Comparison of ENCODE assay signal across 1 cellular context in genomic region chr20:35284267-35284991, GRCh38.
A peak's percentile ranks its signal among the peaks of the same experiment; 100 is the strongest.
TF ChIP-seq lines count a peak whose summit lies in the region.

EIF6 (minus strand) TSS chr20:35284772; CDS start chr20:35284487, 285 bp downstream.

TF ChIP-seq in HepG2, 621 proteins besides CTCF, POLR2A, EP300 and RAD21 (continued from another document and continues in another):
- TF ChIP-seq, protein P1, sequence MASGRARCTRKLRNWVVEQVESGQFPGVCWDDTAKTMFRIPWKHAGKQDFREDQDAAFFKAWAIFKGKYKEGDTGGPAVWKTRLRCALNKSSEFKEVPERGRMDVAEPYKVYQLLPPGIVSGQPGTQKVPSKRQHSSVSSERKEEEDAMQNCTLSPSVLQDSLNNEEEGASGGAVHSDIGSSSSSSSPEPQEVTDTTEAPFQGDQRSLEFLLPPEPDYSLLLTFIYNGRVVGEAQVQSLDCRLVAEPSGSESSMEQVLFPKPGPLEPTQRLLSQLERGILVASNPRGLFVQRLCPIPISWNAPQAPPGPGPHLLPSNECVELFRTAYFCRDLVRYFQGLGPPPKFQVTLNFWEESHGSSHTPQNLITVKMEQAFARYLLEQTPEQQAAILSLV (CRISPR knock-in tag; IDR thresholded peaks at IDR 0.05; ENCODE audit: borderline replicate concordance) = peak; percentile 98
- TF ChIP-seq CEBPZ (IDR thresholded peaks at IDR 0.05; ENCODE audit: low read length) (no peak), GATAD1 (CRISPR knock-in tag; IDR thresholded peaks at IDR 0.05) (peak; percentile 93), ZNF850 (CRISPR knock-in tag; conservative IDR thresholded peaks at IDR 0.05) (0 out of 2 replicates have a peak, but pooled peaks have one; percentile 39), SMARCC2 (IDR thresholded peaks at IDR 0.05) (peak; percentile 8; the same call in 1 of the 2 replicates), ETS1 (CRISPR knock-in tag; IDR thresholded peaks at IDR 0.05) (peak; percentile 56; the same call in 1 of the 2 replicates), ZFP36L1 (CRISPR knock-in tag; IDR thresholded peaks at IDR 0.05) (peak; percentile 77; the same call in 1 of the 2 replicates), ZNF143 (CRISPR knock-in tag; IDR thresholded peaks at IDR 0.05) (peak; percentile 71), PPARG (CRISPR knock-in tag; conservative IDR thresholded peaks at IDR 0.05) (peak; percentile 79), NBN (conservative IDR thresholded peaks at IDR 0.05) (no peak), RFX5 (IDR thresholded peaks at IDR 0.05; ENCODE audit: low read depth, low read length) (no peak), BRCA1 (CRISPR knock-in tag; IDR thresholded peaks at IDR 0.05) (no peak), SSRP1 (CRISPR knock-in tag; IDR thresholded peaks at IDR 0.05) (peak; percentile 63), MXD1 (CRISPR knock-in tag; IDR thresholded peaks at IDR 0.05) (peak; percentile 89), ZNF547 (CRISPR knock-in tag; IDR thresholded peaks at IDR 0.05) (peak; percentile 95), ZNF274 (CRISPR knock-in tag; IDR thresholded peaks at IDR 0.05) (peak; percentile 89), GLMP (CRISPR knock-in tag; IDR thresholded peaks at IDR 0.05; ENCODE audit: borderline replicate concordance) (no peak), ZNF317 (CRISPR knock-in tag; IDR thresholded peaks at IDR 0.05) (peak; percentile 74), ZNF136 (CRISPR knock-in tag; IDR thresholded peaks at IDR 0.05; ENCODE audit: low read depth) (peak; percentile 66; the same call in 1 of the 2 replicates), TEAD2 (CRISPR knock-in tag; IDR thresholded peaks at IDR 0.05) (no peak), ZUFSP (CRISPR knock-in tag; IDR thresholded peaks at IDR 0.05; ENCODE audit: borderline replicate concordance) (no peak), KDM6A (CRISPR knock-in tag; IDR thresholded peaks at IDR 0.05; ENCODE audit: low read depth) (0 out of 2 replicates have a peak, but pooled peaks have one; percentile 15), ZNF672 (CRISPR knock-in tag; IDR thresholded peaks at IDR 0.05) (no peak), IRF2 (CRISPR knock-in tag; IDR thresholded peaks at IDR 0.05) (peak; percentile 88), ZNF652 (CRISPR knock-in tag; IDR thresholded peaks at IDR 0.05; ENCODE audit: borderline replicate concordance, low read depth) (peak; percentile 53; the same call in 1 of the 2 replicates), MAFF (IDR thresholded peaks at IDR 0.05; ENCODE audit: low read depth, low read length) (no peak), ZNF331 (CRISPR knock-in tag; IDR thresholded peaks at IDR 0.05) (peak; percentile 75), ZNF609 (CRISPR knock-in tag; IDR thresholded peaks at IDR 0.05; ENCODE audit: borderline replicate concordance) (peak; percentile 74), ZNF235 (CRISPR knock-in tag; IDR thresholded peaks at IDR 0.05; ENCODE audit: borderline replicate concordance) (peak; percentile 55), HIVEP1 (CRISPR knock-in tag; IDR thresholded peaks at IDR 0.05) (peak; percentile 86), MYNN (CRISPR knock-in tag; IDR thresholded peaks at IDR 0.05; ENCODE audit: low read depth) (peak; percentile 94), POLR2AphosphoS2 (IDR thresholded peaks at IDR 0.05; ENCODE audit: low read depth, low read length) (peak; percentile 78)
- TF ChIP-seq, protein P2, sequence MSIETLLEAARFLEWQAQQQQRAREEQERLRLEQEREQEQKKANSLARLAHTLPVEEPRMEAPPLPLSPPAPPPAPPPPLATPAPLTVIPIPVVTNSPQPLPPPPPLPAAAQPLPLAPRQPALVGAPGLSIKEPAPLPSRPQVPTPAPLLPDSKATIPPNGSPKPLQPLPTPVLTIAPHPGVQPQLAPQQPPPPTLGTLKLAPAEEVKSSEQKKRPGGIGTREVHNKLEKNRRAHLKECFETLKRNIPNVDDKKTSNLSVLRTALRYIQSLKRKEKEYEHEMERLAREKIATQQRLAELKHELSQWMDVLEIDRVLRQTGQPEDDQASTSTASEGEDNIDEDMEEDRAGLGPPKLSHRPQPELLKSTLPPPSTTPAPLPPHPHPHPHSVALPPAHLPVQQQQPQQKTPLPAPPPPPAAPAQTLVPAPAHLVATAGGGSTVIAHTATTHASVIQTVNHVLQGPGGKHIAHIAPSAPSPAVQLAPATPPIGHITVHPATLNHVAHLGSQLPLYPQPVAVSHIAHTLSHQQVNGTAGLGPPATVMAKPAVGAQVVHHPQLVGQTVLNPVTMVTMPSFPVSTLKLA (IDR thresholded peaks at IDR 0.05) = peak; percentile 76
- TF ChIP-seq, protein P3, sequence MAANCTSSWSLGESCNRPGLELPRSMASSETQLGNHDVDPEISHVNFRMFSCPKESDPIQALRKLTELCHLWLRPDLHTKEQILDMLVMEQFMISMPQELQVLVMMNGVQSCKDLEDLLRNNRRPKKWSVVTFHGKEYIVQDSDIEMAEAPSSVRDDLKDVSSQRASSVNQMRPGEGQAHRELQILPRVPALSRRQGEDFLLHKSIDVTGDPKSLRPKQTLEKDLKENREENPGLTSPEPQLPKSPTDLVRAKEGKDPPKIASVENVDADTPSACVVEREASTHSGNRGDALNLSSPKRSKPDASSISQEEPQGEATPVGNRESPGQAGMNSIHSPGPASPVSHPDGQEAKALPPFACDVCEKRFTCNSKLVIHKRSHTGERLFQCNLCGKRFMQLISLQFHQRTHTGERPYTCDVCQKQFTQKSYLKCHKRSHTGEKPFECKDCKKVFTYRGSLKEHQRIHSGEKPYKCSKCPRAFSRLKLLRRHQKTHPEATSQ (CRISPR knock-in tag; IDR thresholded peaks at IDR 0.05; ENCODE audit: borderline replicate concordance) = 0 out of 2 replicates have a peak, but pooled peaks have one; percentile 90
- TF ChIP-seq, protein P4, sequence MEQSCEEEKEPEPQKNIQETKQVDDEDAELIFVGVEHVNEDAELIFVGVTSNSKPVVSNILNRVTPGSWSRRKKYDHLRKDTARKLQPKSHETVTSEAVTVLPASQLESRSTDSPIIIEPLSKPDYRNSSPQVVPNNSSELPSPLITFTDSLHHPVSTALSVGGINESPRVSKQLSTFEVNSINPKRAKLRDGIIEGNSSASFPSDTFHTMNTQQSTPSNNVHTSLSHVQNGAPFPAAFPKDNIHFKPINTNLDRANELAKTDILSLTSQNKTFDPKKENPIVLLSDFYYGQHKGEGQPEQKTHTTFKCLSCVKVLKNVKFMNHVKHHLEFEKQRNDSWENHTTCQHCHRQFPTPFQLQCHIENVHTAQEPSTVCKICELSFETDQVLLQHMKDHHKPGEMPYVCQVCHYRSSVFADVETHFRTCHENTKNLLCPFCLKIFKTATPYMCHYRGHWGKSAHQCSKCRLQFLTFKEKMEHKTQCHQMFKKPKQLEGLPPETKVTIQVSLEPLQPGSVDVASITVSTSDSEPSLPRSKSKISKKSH (CRISPR knock-in tag; IDR thresholded peaks at IDR 0.05; ENCODE audit: borderline replicate concordance) = peak; percentile 89; the same call in 1 of the 2 replicates
- TF ChIP-seq, protein P5, sequence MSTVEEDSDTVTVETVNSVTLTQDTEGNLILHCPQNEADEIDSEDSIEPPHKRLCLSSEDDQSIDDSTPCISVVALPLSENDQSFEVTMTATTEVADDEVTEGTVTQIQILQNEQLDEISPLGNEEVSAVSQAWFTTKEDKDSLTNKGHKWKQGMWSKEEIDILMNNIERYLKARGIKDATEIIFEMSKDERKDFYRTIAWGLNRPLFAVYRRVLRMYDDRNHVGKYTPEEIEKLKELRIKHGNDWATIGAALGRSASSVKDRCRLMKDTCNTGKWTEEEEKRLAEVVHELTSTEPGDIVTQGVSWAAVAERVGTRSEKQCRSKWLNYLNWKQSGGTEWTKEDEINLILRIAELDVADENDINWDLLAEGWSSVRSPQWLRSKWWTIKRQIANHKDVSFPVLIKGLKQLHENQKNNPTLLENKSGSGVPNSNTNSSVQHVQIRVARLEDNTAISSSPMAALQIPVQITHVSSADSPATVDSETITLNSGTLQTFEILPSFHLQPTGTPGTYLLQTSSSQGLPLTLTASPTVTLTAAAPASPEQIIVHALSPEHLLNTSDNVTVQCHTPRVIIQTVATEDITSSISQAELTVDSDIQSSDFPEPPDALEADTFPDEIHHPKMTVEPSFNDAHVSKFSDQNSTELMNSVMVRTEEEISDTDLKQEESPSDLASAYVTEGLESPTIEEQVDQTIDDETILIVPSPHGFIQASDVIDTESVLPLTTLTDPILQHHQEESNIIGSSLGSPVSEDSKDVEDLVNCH (CRISPR knock-in tag; IDR thresholded peaks at IDR 0.05) = 0 out of 2 replicates have a peak, but pooled peaks have one; percentile 5
